ENCODE assay signal across 8 cellular contexts in the genomic region with DNA sequence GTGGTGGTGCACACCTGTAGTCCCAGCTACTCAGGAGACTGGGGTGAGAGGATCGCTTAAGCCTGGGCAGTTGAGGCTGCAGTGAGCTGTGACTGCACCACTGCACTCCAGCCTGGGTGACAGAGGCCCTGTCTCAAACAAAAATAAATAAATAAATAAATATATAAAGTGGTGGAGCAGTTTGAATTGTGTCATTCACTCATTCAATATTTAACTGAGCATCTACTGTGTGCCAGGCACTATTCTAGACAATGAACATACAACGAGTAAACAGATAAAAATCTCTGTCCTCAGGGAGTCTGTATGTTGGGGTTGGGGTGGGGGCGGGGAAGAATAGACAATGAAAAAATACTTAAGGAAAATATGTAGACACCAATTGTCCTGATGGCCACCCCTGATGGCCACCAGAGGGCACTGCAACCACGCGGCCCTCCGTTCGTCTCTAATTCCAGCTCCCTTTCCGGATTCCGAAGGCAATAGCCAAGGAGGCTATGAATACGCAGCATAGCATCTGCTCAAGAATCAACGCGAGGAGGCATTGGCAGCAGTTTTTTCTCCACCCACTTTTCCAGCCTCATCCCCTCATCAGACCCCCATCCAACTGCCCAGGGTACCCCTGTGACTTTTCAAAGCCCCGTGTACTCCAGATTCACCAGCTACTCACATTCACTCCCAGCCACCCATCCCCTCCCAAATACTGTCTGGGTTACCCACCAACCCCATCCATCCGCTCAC. TPM values are rescaled to one million over a fixed set of nuclear protein-coding genes. Genes with fewer than 3 reads are reported as not detected.
DNase-seq lines count a peak whose midpoint lies in the region; ATAC-seq, FAIRE-seq and TF ChIP-seq lines count a peak whose summit lies in the region.

No MANE protein-coding gene starts in this region.

- no TSS peak for BruUV-seq in mammary epithelial cell (replicated peaks; lab: Mats Ljungman, UMichigan)

- H4K20me1 ChIP-seq in mammary epithelial cell (ENCODE audit: insufficient read depth, low read length) (no peaks in the 10 kb centered on the region), keratinocyte (ENCODE audit: control insufficient read depth, extremely low read depth, insufficient read depth, low read length) (no peaks in the 10 kb centered on the region)

- TF ChIP-seq CTCF in 22Rv1 (IDR thresholded peaks at IDR 0.05) (peak; percentile 95), mammary epithelial cell (conservative IDR thresholded peaks at IDR 0.05 in 1 of 2, IDR thresholded peaks at IDR 0.05 in 1 of 2; ENCODE audit: extremely low read depth in 1 of 2, insufficient read depth in 1 of 2, low read depth in 1 of 2, low read length in 2 of 2) (peak; percentile 94), keratinocyte (optimal IDR thresholded peaks at IDR 0.05 in 1 of 3, IDR thresholded peaks at IDR 0.05 in 1 of 3, conservative IDR thresholded peaks at IDR 0.05 in 1 of 3; ENCODE audit: extremely low read depth in 1 of 3, insufficient read depth in 2 of 3, low read length in 3 of 3) (peak; percentile 84 to 92 (median 89))

- ATAC-seq in GM18858 (IDR thresholded peaks at IDR 0.05; ENCODE audit: unreplicated experiment): no peak

- no peak overlapping the region for H3K4me2 ChIP-seq in mammary epithelial cell (ENCODE audit: insufficient read depth, low read depth, low read length)
- peak overlapping the region; percentile 37 for H3K4me2 ChIP-seq in keratinocyte (ENCODE audit: control insufficient read depth, extremely low read depth, insufficient read depth, low read depth, low read length)

- H3K36me3 ChIP-seq in mammary epithelial cell (ENCODE audit: insufficient read depth, low read length) (no peaks in the 10 kb centered on the region), keratinocyte (ENCODE audit: control insufficient read depth in 2 of 2, extremely low read depth in 1 of 2, insufficient read depth in 2 of 2, low read length in 2 of 2) (no peaks in the 10 kb centered on the region)

- intact Hi-C loops in mammary epithelial cell (cut with micrococcal nuclease): loop anchor here (1.0 to 10.0 kb wide), 5 partner anchors 20 to 321 kb away; partner anchors contain the start of genes HIRIP3, INO80E and PAGR1

- H3K79me2 ChIP-seq in mammary epithelial cell (ENCODE audit: insufficient read depth, low read length): no peaks in the 10 kb centered on the region
- no peaks in the 10 kb centered on the region for H3K79me2 ChIP-seq in keratinocyte (ENCODE audit: control insufficient read depth, insufficient read depth, low read length)

- H3K9ac ChIP-seq in mammary epithelial cell (ENCODE audit: insufficient read depth, low read length) (no peak overlapping the region), keratinocyte (ENCODE audit: control insufficient read depth, extremely low read depth, insufficient read depth, low read length) (no peak overlapping the region)

- H3K27ac ChIP-seq in 22Rv1: no peak overlapping the region
- H3K27ac ChIP-seq in mammary epithelial cell (ENCODE audit: insufficient read depth, low read depth, low read length): no peak overlapping the region
- H3K27ac ChIP-seq in keratinocyte (ENCODE audit: control insufficient read depth, insufficient read depth, low read length): no peak overlapping the region

- DNase-seq in GM18507 (ENCODE audit: extremely low spot score, insufficient read length, low read depth): no peak
- peak; percentile 72 for DNase-seq in NCI-H2196 treated with DMSO at 0.1 percent for 48 hours (lab: John Stamatoyannopoulos, UW; ENCODE audit: unreplicated experiment)
- peak; percentile 38 to 57 (median 53) for DNase-seq in activated CD4-positive, CD25-positive, alpha-beta regulatory T cell (lab: John Stamatoyannopoulos, UW)
- peak; percentile 77 for DNase-seq in mammary epithelial cell
- no peak for DNase-seq in keratinocyte (ENCODE audit: low read depth, low spot score)
- DNase-seq in stimulated activated CD4-positive, alpha-beta T cell treated with anti-CD3 and anti-CD28 coated beads, Interleukin-1b, Interleukin-23, amount 100 ng/mL, for 24 hours (ENCODE audit: low read depth in 4 of 4, low spot score in 1 of 4): peak; percentile 48 to 66 (median 53)

- H3K27me3 ChIP-seq in mammary epithelial cell (ENCODE audit: insufficient read depth, low read length): no peaks in the 10 kb centered on the region
- no peaks in the 10 kb centered on the region for H3K27me3 ChIP-seq in keratinocyte (ENCODE audit: control insufficient read depth, extremely low read depth, insufficient read depth, low read length)

- peak overlapping the region; percentile 53 for H2AFZ ChIP-seq in mammary epithelial cell (ENCODE audit: low read depth, low read length)
- H2AFZ ChIP-seq in keratinocyte (ENCODE audit: control insufficient read depth, low read length): peak overlapping the region; percentile 30

- H3K4me1 ChIP-seq in mammary epithelial cell (ENCODE audit: insufficient read depth, low read length) (no peaks in the 10 kb centered on the region), keratinocyte (ENCODE audit: control insufficient read depth, extremely low read depth, insufficient read depth, low read length) (no peaks in the 10 kb centered on the region)

- CTCF ChIA-PET in mammary epithelial cell (lab: Charles Lee; ENCODE audit: low non-redundant PET): interaction anchor here (0.6 to 1.3 kb wide), 6 partner anchors 38 to 355 kb away, joined by 3 to 23 read pairs (median 6); no protein-coding TSS in a partner anchor

- H3K9me3 ChIP-seq in mammary epithelial cell (replicated peaks; ENCODE audit: insufficient read depth, low read length) (peaks cover 2% of the 10 kb centered on the region), keratinocyte (ENCODE audit: control insufficient read depth, low read depth, low read length) (no peaks in the 10 kb centered on the region)

- no peak overlapping the region for H3K4me3 ChIP-seq in mammary epithelial cell (replicated peaks in 1 of 3; ENCODE audit: insufficient read depth in 1 of 3, low read depth in 2 of 3, low read length in 3 of 3)
- H3K4me3 ChIP-seq in keratinocyte (ENCODE audit: control insufficient read depth in 2 of 3, extremely low read depth in 1 of 3, insufficient read depth in 2 of 3, low read depth in 1 of 3, low read length in 3 of 3): no peak overlapping the region

- dilution Hi-C loops in mammary epithelial cell (cut with HindIII; ENCODE audit: low sequenced_read_pairs): no loop called here
- dilution Hi-C loops in keratinocyte (cut with MboI; ENCODE audit: extremely low pct_ligation_motif_present, low sequenced_read_pairs): no loop called here

- FAIRE-seq in GM18507 (lab: Jason Lieb, UNC) (peak; percentile 70), keratinocyte (lab: Jason Lieb, UNC) (peak; percentile 84)

- in situ Hi-C loops in mammary epithelial cell (cut with MboI; ENCODE audit: low sequenced_read_pairs in 2 of 2): loop anchor here (5.0 to 25.0 kb wide), 3 partner anchors 137 to 327 kb away; partner anchors contain the start of gene DOC2A (in 1 of the 2)

- WGBS in mammary epithelial cell (ENCODE audit: low coverage, missing lambda C conversion rate): 4% methylated on average over 11 of the region's 14 CpGs

- H3K9me1 ChIP-seq in keratinocyte (ENCODE audit: control insufficient read depth, extremely low read depth, insufficient read depth, low read length): no peaks in the 10 kb centered on the region

RNA-seq across cellular contexts. Expression of gene QPRT, which starts 21.4 kb away (rescaled TPM):
- under 1 TPM; 0.12 to 0.33 TPM for total RNA-seq in mammary epithelial cell
- 1.00 TPM for polyA plus RNA-seq in mammary epithelial cell
- polyA minus RNA-seq in mammary epithelial cell: 8.8 TPM
- 8.8 to 21.3 TPM (median 8.9 TPM) in 3 replicates for polyA plus RNA-seq in keratinocyte
- polyA plus RNA-seq in keratinocyte (2011; ENCODE audit: low read depth): 0.30 TPM
- 7.4 and 8.6 TPM in 2 replicates for polyA plus RNA-seq in keratinocyte (2011; cell fraction: cytosol; rRNA removed)
- polyA plus RNA-seq in keratinocyte (2011; cell fraction: nucleus; rRNA removed): 11.3 and 13.1 TPM in 2 replicates
- polyA plus RNA-seq in keratinocyte (2012; ENCODE audit: low replicate concordance): 2.7 and 13.8 TPM in 2 replicates
- 7.8 to 23.3 TPM (median 8.2 TPM) in 3 replicates for polyA minus RNA-seq in keratinocyte
- 29.7 TPM for polyA minus RNA-seq in keratinocyte (2011; cell fraction: cytosol; rRNA and poly(A)+ RNA removed)
- 4.3 TPM in 2 replicates for polyA minus RNA-seq in keratinocyte (2011; cell fraction: nucleus; rRNA and poly(A)+ RNA removed)

RNA-seq across cellular contexts. Expression of gene SPN, which starts 37.4 kb away (rescaled TPM):
- total RNA-seq in mammary epithelial cell: not detected
- polyA plus RNA-seq in mammary epithelial cell: not detected
- not detected for polyA minus RNA-seq in mammary epithelial cell
- 0.01 to 0.07 TPM in 2 of 3 replicates, not detected in the other for polyA plus RNA-seq in keratinocyte
- not detected for polyA plus RNA-seq in keratinocyte (2011; ENCODE audit: low read depth)
- polyA plus RNA-seq in keratinocyte (2011; cell fraction: cytosol; rRNA removed): not detected in 2 replicates
- polyA plus RNA-seq in keratinocyte (2011; cell fraction: nucleus; rRNA removed): not detected in 2 replicates
- not detected in 2 replicates for polyA plus RNA-seq in keratinocyte (2012; ENCODE audit: low replicate concordance)
- 0.03 TPM in 1 of 3 replicates, not detected in the others for polyA minus RNA-seq in keratinocyte
- not detected for polyA minus RNA-seq in keratinocyte (2011; cell fraction: cytosol; rRNA and poly(A)+ RNA removed)
- not detected in 2 replicates for polyA minus RNA-seq in keratinocyte (2011; cell fraction: nucleus; rRNA and poly(A)+ RNA removed)

RNA-seq across cellular contexts. Expression of gene C16orf54, which starts 45.4 kb away (rescaled TPM):
- not detected for total RNA-seq in mammary epithelial cell
- not detected for polyA plus RNA-seq in mammary epithelial cell
- not detected for polyA minus RNA-seq in mammary epithelial cell
- not detected in 3 replicates for polyA plus RNA-seq in keratinocyte
- not detected for polyA plus RNA-seq in keratinocyte (2011; ENCODE audit: low read depth)
- polyA plus RNA-seq in keratinocyte (2011; cell fraction: cytosol; rRNA removed): not detected in 2 replicates
- not detected in 2 replicates for polyA plus RNA-seq in keratinocyte (2011; cell fraction: nucleus; rRNA removed)
- polyA plus RNA-seq in keratinocyte (2012; ENCODE audit: low replicate concordance): not detected in 2 replicates
- polyA minus RNA-seq in keratinocyte: not detected in 3 replicates
- polyA minus RNA-seq in keratinocyte (2011; cell fraction: cytosol; rRNA and poly(A)+ RNA removed): not detected
- polyA minus RNA-seq in keratinocyte (2011; cell fraction: nucleus; rRNA and poly(A)+ RNA removed): not detected in 2 replicates

Comparison
In these comparisons a context has a peak if more than half of its experiments do, and no peak if none do; other contexts are left out.
1. DNase-seq: peak in NCI-H2196 treated with DMSO at 0.1 percent for 48 hours (single experiment), activated CD4-positive, CD25-positive, alpha-beta regulatory T cell (4 of 4), mammary epithelial cell (single experiment) and stimulated activated CD4-positive, alpha-beta T cell treated with anti-CD3 and anti-CD28 coated beads, Interleukin-1b, Interleukin-23, amount 100 ng/mL, for 24 hours (4 of 4); none in GM18507 (single experiment) and keratinocyte (single experiment).
2. Peak in every context shown above with its lines, with median percentiles within 50 percentile points of each other: CTCF ChIP-seq.